ENCODE assay signal across 8 cellular contexts in genomic region chr10:124745678-124746077, GRCh38. TPM values are rescaled to one million over a fixed set of nuclear protein-coding genes. Genes with fewer than 3 reads are reported as not detected.
DNase-seq lines count a peak whose midpoint lies in the region; ATAC-seq, FAIRE-seq and TF ChIP-seq lines count a peak whose summit lies in the region.

No MANE protein-coding gene starts in this region.

- H3K27me3 ChIP-seq in esophagus muscularis mucosa (no peaks in the 10 kb centered on the region), prostate gland (replicated peaks; ENCODE audit: insufficient read depth) (no peaks in the 10 kb centered on the region)

- H3K4me1 ChIP-seq in esophagus muscularis mucosa (peaks cover 29 to 42% (median 42%) of the 10 kb centered on the region in 4 donors), prostate gland (replicated peaks) (peaks cover 16% of the 10 kb centered on the region)

- no peak for ATAC-seq in HG02678 (IDR thresholded peaks at IDR 0.05; ENCODE audit: unreplicated experiment)

- H3K36me3 ChIP-seq in esophagus muscularis mucosa (peaks cover 0 to 8% (median 3%) of the 10 kb centered on the region in 4 donors), prostate gland (no peaks in the 10 kb centered on the region)

- H3K4me3 ChIP-seq in esophagus muscularis mucosa (no peak overlapping the region), prostate gland (no peak overlapping the region)

- intact Hi-C loops in esophagus muscularis mucosa (cut with DNase I) (no loop called here), prostate gland (cut with DNase I) (loop anchor here (2.0 to 5.0 kb wide), 2 partner anchors 47 to 205 kb away; partner anchors contain the start of gene EEF1AKMT2)

- peak; percentile 24 for DNase-seq in AG20443 (ENCODE audit: low spot score)
- no peak for DNase-seq in GM18507 (ENCODE audit: extremely low spot score, insufficient read length, low read depth)
- DNase-seq in RPMI7951 (ENCODE audit: low read depth) = peak; percentile 43
- no peak for DNase-seq in esophagus muscularis mucosa (ENCODE audit: extremely low spot score)
- peak; percentile 40 for DNase-seq in prostate gland (ENCODE audit: low spot score)
- DNase-seq in NCI-H2081 treated with DMSO at 0.1 percent for 48 hours (lab: John Stamatoyannopoulos, UW) = no peak
- DNase-seq in NCI-H774 (lab: John Stamatoyannopoulos, UW) = no peak

- TF ChIP-seq CTCF in esophagus muscularis mucosa (IDR thresholded peaks at IDR 0.05) = peak; percentile 38 to 61 (median 49)
- TF ChIP-seq CTCF in prostate gland (IDR thresholded peaks at IDR 0.05) = peak in 3 of 4 experiments; percentile 32 to 70 (median 63)

- no peak for TF ChIP-seq EP300 in esophagus muscularis mucosa (IDR thresholded peaks at IDR 0.05)

- WGBS in esophagus muscularis mucosa = 17% methylated on average over 3 of the region's 3 CpGs
- WGBS in prostate gland = 19% methylated on average over 3 of the region's 3 CpGs

- no peaks in the 10 kb centered on the region for H3K9me3 ChIP-seq in esophagus muscularis mucosa
- H3K9me3 ChIP-seq in prostate gland = no peaks in the 10 kb centered on the region

- H3K27ac ChIP-seq in esophagus muscularis mucosa (replicated peaks in 1 of 4) (peak overlapping the region; percentile 89 to 90 (median 89)), prostate gland (peak overlapping the region; percentile 82 to 85)

- FAIRE-seq in GM18507 (lab: Jason Lieb, UNC) = peak; percentile 72

- no peak for TF ChIP-seq POLR2A in esophagus muscularis mucosa (IDR thresholded peaks at IDR 0.05; ENCODE audit: low read depth)
- TF ChIP-seq POLR2A in prostate gland (IDR thresholded peaks at IDR 0.05) = no peak

RNA-seq across cellular contexts. Expression of gene FAM53B, which starts 1.5 kb away (rescaled TPM):
- total RNA-seq in RPMI7951 (2014; rRNA removed; shearing (Covaris generic)) = 6.7 and 7.3 TPM in 2 replicates
- total RNA-seq in esophagus muscularis mucosa (10 to 100 TPM; 25.2 to 43.3 (median 34.7) TPM), prostate gland (100 to 1,000 TPM in 1 of 2 donors, 10 to 100 TPM in 1; 28.9 to 101 TPM)

RNA-seq across cellular contexts. Expression of gene EEF1AKMT2, which starts 46.0 kb away (rescaled TPM):
- 24.1 and 31.1 TPM in 2 replicates for total RNA-seq in RPMI7951 (2014; rRNA removed; shearing (Covaris generic))
- total RNA-seq in esophagus muscularis mucosa (10 to 100 TPM in 2 of 4 donors, 1 to 10 TPM in 2; 9.0 to 11.9 (median 10.0) TPM), prostate gland (10 to 100 TPM; 15.7 to 20.5 TPM)

RNA-seq across cellular contexts. Expression of gene ABRAXAS2, which starts 55.9 kb away (rescaled TPM):
- total RNA-seq in RPMI7951 (2014; rRNA removed; shearing (Covaris generic)) = 11.2 and 13.3 TPM in 2 replicates
- total RNA-seq in esophagus muscularis mucosa (10 to 100 TPM; 11.4 to 13.6 (median 12.0) TPM), prostate gland (10 to 100 TPM; 10.6 to 12.5 TPM)

Comparison
In these comparisons a context has a peak if more than half of its experiments do, and no peak if none do; other contexts are left out.
1. DNase-seq: peak in AG20443 (single experiment), RPMI7951 (single experiment) and prostate gland (single experiment); none in GM18507 (single experiment), esophagus muscularis mucosa (single experiment), NCI-H2081 treated with DMSO at 0.1 percent for 48 hours (single experiment) and NCI-H774 (single experiment).